1 cellular context compared by ENCODE assay signal in the genomic region with DNA sequence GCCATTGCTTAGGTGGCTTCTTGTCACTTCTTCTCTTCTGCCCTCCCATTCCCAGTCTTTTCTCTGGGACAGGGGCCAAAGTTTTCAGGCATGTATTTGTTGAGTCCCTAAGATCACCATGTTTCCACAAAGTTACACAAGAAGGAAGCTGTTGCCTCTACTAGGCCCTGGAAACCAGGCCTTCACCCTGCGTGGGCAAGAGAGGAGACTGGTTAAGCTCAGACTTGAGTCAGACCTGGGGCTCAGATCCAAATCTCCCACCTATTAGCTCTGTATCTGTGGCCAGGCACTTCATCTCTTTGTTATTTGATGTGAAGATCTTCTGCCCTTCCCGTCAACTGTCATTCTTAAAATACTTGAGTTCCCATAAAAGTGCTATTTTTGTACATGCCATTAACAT.
TF ChIP-seq lines count a peak whose summit lies in the region.

No MANE protein-coding gene starts in this region.

TF ChIP-seq in SK-N-SH, 30 proteins besides CTCF, POLR2A, EP300 and RAD21 (continued from another document):
- TF ChIP-seq, protein P1, sequence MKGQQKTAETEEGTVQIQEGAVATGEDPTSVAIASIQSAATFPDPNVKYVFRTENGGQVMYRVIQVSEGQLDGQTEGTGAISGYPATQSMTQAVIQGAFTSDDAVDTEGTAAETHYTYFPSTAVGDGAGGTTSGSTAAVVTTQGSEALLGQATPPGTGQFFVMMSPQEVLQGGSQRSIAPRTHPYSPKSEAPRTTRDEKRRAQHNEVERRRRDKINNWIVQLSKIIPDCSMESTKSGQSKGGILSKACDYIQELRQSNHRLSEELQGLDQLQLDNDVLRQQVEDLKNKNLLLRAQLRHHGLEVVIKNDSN (IDR thresholded peaks at IDR 0.05; ENCODE audit: borderline replicate concordance, low read depth): no peak
- no peak for TF ChIP-seq NRF1 (IDR thresholded peaks at IDR 0.05; ENCODE audit: low read depth, low read length)
- peak; percentile 33; the same call in 1 of the 2 replicates for TF ChIP-seq RXRA (IDR thresholded peaks at IDR 0.05; ENCODE audit: borderline replicate concordance, low read depth)
- TF ChIP-seq, protein P2, sequence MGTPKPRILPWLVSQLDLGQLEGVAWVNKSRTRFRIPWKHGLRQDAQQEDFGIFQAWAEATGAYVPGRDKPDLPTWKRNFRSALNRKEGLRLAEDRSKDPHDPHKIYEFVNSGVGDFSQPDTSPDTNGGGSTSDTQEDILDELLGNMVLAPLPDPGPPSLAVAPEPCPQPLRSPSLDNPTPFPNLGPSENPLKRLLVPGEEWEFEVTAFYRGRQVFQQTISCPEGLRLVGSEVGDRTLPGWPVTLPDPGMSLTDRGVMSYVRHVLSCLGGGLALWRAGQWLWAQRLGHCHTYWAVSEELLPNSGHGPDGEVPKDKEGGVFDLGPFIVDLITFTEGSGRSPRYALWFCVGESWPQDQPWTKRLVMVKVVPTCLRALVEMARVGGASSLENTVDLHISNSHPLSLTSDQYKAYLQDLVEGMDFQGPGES (IDR thresholded peaks at IDR 0.05; ENCODE audit: low read depth, low read length): no peak
- TF ChIP-seq GATA2 (CRISPR knock-in tag; IDR thresholded peaks at IDR 0.05): no peak
- TF ChIP-seq EZH2phosphoT487 (IDR thresholded peaks at IDR 0.05; ENCODE audit: borderline replicate concordance, low read depth): no peak
- no peak for TF ChIP-seq ELF1 (IDR thresholded peaks at IDR 0.05)
- TF ChIP-seq YY1 (IDR thresholded peaks at IDR 0.05; ENCODE audit: low read depth): no peak
- TF ChIP-seq, protein P3, sequence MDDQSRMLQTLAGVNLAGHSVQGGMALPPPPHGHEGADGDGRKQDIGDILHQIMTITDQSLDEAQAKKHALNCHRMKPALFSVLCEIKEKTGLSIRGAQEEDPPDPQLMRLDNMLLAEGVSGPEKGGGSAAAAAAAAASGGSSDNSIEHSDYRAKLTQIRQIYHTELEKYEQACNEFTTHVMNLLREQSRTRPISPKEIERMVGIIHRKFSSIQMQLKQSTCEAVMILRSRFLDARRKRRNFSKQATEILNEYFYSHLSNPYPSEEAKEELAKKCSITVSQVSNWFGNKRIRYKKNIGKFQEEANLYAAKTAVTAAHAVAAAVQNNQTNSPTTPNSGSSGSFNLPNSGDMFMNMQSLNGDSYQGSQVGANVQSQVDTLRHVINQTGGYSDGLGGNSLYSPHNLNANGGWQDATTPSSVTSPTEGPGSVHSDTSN (IDR thresholded peaks at IDR 0.05): 0 out of 2 replicates have a peak, but pooled peaks have one; percentile 30
- no peak for TF ChIP-seq TEAD4 (IDR thresholded peaks at IDR 0.05; ENCODE audit: borderline replicate concordance, insufficient read depth)
- no peak for TF ChIP-seq RCOR1 (IDR thresholded peaks at IDR 0.05; ENCODE audit: low read length)
- no peak for TF ChIP-seq JUND (IDR thresholded peaks at IDR 0.05)
- peak; percentile 72 for TF ChIP-seq TCF12 (IDR thresholded peaks at IDR 0.05)
- TF ChIP-seq FOXJ3 (CRISPR knock-in tag; IDR thresholded peaks at IDR 0.05): no peak
- TF ChIP-seq CHD2 (IDR thresholded peaks at IDR 0.05; ENCODE audit: low read length, partially characterized antibody): no peak
- TF ChIP-seq FOXM1 (IDR thresholded peaks at IDR 0.05; ENCODE audit: low read depth): no peak
- no peak for TF ChIP-seq MXI1 (IDR thresholded peaks at IDR 0.05; ENCODE audit: low read depth, low read length)
- no peak for TF ChIP-seq SMC3 (IDR thresholded peaks at IDR 0.05; ENCODE audit: low read depth, low read length)
- TF ChIP-seq NFIC (IDR thresholded peaks at IDR 0.05; ENCODE audit: borderline replicate concordance): peak; percentile 48; the same call in 1 of the 2 replicates
- no peak for TF ChIP-seq RFX5 (IDR thresholded peaks at IDR 0.05; ENCODE audit: low read length)
- TF ChIP-seq, protein P4, sequence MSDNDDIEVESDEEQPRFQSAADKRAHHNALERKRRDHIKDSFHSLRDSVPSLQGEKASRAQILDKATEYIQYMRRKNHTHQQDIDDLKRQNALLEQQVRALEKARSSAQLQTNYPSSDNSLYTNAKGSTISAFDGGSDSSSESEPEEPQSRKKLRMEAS (IDR thresholded peaks at IDR 0.05; ENCODE audit: low read depth): no peak
- TF ChIP-seq GABPA (IDR thresholded peaks at IDR 0.05; ENCODE audit: low read depth): no peak
- TF ChIP-seq SIN3A (IDR thresholded peaks at IDR 0.05; ENCODE audit: borderline replicate concordance, low read depth, low read length): no peak
- TF ChIP-seq POLR2AphosphoS5 (IDR thresholded peaks at IDR 0.05; ENCODE audit: low read depth, low read length): peak; percentile 28; the same call in 1 of the 2 replicates
- no peak for TF ChIP-seq TAF1 (IDR thresholded peaks at IDR 0.05; ENCODE audit: borderline replicate concordance, low read depth, low read length)
